8 cellular contexts compared by ENCODE assay signal in genomic region chr17:76241205-76241539, GRCh38. TPM values are rescaled to one million over a fixed set of nuclear protein-coding genes. Genes with fewer than 3 reads are reported as not detected.
A peak's percentile ranks its signal among the peaks of the same experiment; 100 is the strongest.
DNase-seq lines count a peak whose midpoint lies in the region; ATAC-seq and TF ChIP-seq lines count a peak whose summit lies in the region.

No MANE protein-coding gene starts in this region.

- no peak overlapping the region for H2AFZ ChIP-seq in neural cell (ENCODE audit: low read depth, low read length)
- H2AFZ ChIP-seq in Karpas-422 (ENCODE audit: low read length) = no peak overlapping the region

- no peak for TF ChIP-seq RAD21 in neural cell (conservative IDR thresholded peaks at IDR 0.05)

- CTCF ChIA-PET in BJ (lab: Yijun Ruan, JAX) = interaction anchor here (0.6 to 1.7 kb wide), 3 partner anchors 32 to 251 kb away, joined by 3 to 5 read pairs (median 4); no protein-coding TSS in a partner anchor

- H3K9me2 ChIP-seq in neural cell (ENCODE audit: insufficient read depth, low read length) (no peaks in the 10 kb centered on the region), Karpas-422 (replicated peaks; ENCODE audit: insufficient read depth, low read length) (no peaks in the 10 kb centered on the region)

- peak overlapping the region; percentile 48 for H3K4me3 ChIP-seq in BJ (ENCODE audit: low read depth, low read length)
- H3K4me3 ChIP-seq in NT2/D1 (ENCODE audit: insufficient read length, low read depth) = peak overlapping the region; percentile 47
- H3K4me3 ChIP-seq in epithelial cell of proximal tubule (ENCODE audit: low read depth, low read length) = peak overlapping the region; percentile 80
- H3K4me3 ChIP-seq in neural cell (ENCODE audit: low read length) = peak overlapping the region; percentile 85
- no peak overlapping the region for H3K4me3 ChIP-seq in Karpas-422 (ENCODE audit: low read length)

- H3K27me3 ChIP-seq in BJ (ENCODE audit: control insufficient read depth, insufficient read depth, low read length) = peaks cover 21% of the 10 kb centered on the region
- H3K27me3 ChIP-seq in NT2/D1 (ENCODE audit: insufficient read depth, insufficient read length) = peaks cover 44% of the 10 kb centered on the region
- no peaks in the 10 kb centered on the region for H3K27me3 ChIP-seq in neural cell (ENCODE audit: insufficient read depth, low read depth, low read length)
- no peaks in the 10 kb centered on the region for H3K27me3 ChIP-seq in Karpas-422 (ENCODE audit: low read length)

- H3F3A ChIP-seq in neural cell (ENCODE audit: insufficient read depth, low read length, poor library complexity, severe bottlenecking) = no peaks in the 10 kb centered on the region

- H3K4me2 ChIP-seq in neural cell (ENCODE audit: low read length) = peak overlapping the region; percentile 84
- H3K4me2 ChIP-seq in Karpas-422 (ENCODE audit: low read depth, low read length, poor library complexity, severe bottlenecking) = no peak overlapping the region

- no peaks in the 10 kb centered on the region for H3K9me3 ChIP-seq in NT2/D1 (ENCODE audit: insufficient read depth, low read length)
- no peaks in the 10 kb centered on the region for H3K9me3 ChIP-seq in neural cell (ENCODE audit: low read length)
- no peaks in the 10 kb centered on the region for H3K9me3 ChIP-seq in Karpas-422 (ENCODE audit: low read length)

- H3K79me2 ChIP-seq in neural cell (replicated peaks; ENCODE audit: insufficient read depth, low read length) = peaks cover 20% of the 10 kb centered on the region
- no peaks in the 10 kb centered on the region for H3K79me2 ChIP-seq in Karpas-422 (ENCODE audit: low read length)

- TF ChIP-seq CTCF in BJ (IDR thresholded peaks at IDR 0.05; ENCODE audit: insufficient read depth, low read depth, low read length) (no peak), epithelial cell of proximal tubule (conservative IDR thresholded peaks at IDR 0.05; ENCODE audit: low read depth, low read length) (no peak), neural cell (IDR thresholded peaks at IDR 0.05; ENCODE audit: poor library complexity, severe bottlenecking) (no peak)

- POLR2A ChIA-PET in BJ (lab: Charles Lee) = interaction anchor here (0.6 kb wide), 1 partner anchor 183 kb away, joined by 4 read pairs; no protein-coding TSS in a partner anchor

- ATAC-seq in GM18520 (IDR thresholded peaks at IDR 0.05; ENCODE audit: unreplicated experiment) = no peak

- DNase-seq in BJ (ENCODE audit: low read depth) (no peak), NT2/D1 (ENCODE audit: low read depth, low spot score) (no peak), epithelial cell of proximal tubule (ENCODE audit: low read depth) (no peak), Karpas-422 (no peak), SK-N-DZ (ENCODE audit: low spot score) (no peak), DMS 273 (lab: John Stamatoyannopoulos, UW; ENCODE audit: unreplicated experiment) (no peak)

- H4K20me1 ChIP-seq in neural cell (ENCODE audit: insufficient read depth) (no peaks in the 10 kb centered on the region), Karpas-422 (ENCODE audit: insufficient read depth, low read depth, low read length) (no peaks in the 10 kb centered on the region)

- TF ChIP-seq EP300 in neural cell (conservative IDR thresholded peaks at IDR 0.05; ENCODE audit: poor library complexity, severe bottlenecking) = no peak

- H3K9ac ChIP-seq in NT2/D1 (ENCODE audit: insufficient read length, low read depth) (peak overlapping the region; percentile 84), neural cell (ENCODE audit: low read length) (peak overlapping the region; percentile 63), Karpas-422 (ENCODE audit: low read length) (no peak overlapping the region)

- peaks cover 6% of the 10 kb centered on the region for H3K4me1 ChIP-seq in NT2/D1 (ENCODE audit: insufficient read depth, insufficient read length)
- no peaks in the 10 kb centered on the region for H3K4me1 ChIP-seq in Karpas-422 (ENCODE audit: low read length)

- H3K36me3 ChIP-seq in BJ (ENCODE audit: control insufficient read depth, insufficient read depth, low read length) (no peaks in the 10 kb centered on the region), NT2/D1 (ENCODE audit: insufficient read depth, insufficient read length, low read length) (no peaks in the 10 kb centered on the region), neural cell (ENCODE audit: insufficient read depth, low read length) (no peaks in the 10 kb centered on the region), Karpas-422 (ENCODE audit: insufficient read depth, low read length) (no peaks in the 10 kb centered on the region)

- H3K27ac ChIP-seq in neural cell (ENCODE audit: low read length) = no peak overlapping the region
- H3K27ac ChIP-seq in Karpas-422 (ENCODE audit: low read length) = no peak overlapping the region

TF ChIP-seq in neural cell, 6 proteins besides CTCF, POLR2A, EP300 and RAD21:
- TF ChIP-seq TAF1 (IDR thresholded peaks at IDR 0.05; ENCODE audit: low read depth) (no peak), MXI1 (conservative IDR thresholded peaks at IDR 0.05; ENCODE audit: poor library complexity, severe bottlenecking) (no peak), REST (IDR thresholded peaks at IDR 0.05; ENCODE audit: borderline replicate concordance) (no peak), EZH2 (IDR thresholded peaks at IDR 0.05; ENCODE audit: borderline replicate concordance, insufficient read depth, low read length, poor library complexity, severe bottlenecking) (no peak), POLR2AphosphoS5 (IDR thresholded peaks at IDR 0.05) (no peak), SMC3 (conservative IDR thresholded peaks at IDR 0.05; ENCODE audit: poor library complexity) (no peak)

RNA-seq across cellular contexts. Expression of gene RNF157, which starts 0.9 kb away (rescaled TPM):
- 0.13 and 0.50 TPM in 2 replicates for polyA plus RNA-seq in BJ (2011; rRNA removed)
- 0.09 and 0.51 TPM in 2 replicates for polyA minus RNA-seq in BJ (2011; rRNA and poly(A)+ RNA removed)
- total RNA-seq in epithelial cell of proximal tubule = 5.0 and 10.0 TPM in 2 replicates
- polyA plus RNA-seq in neural cell = 15.9 and 19.9 TPM in 2 replicates
- polyA minus RNA-seq in neural cell = 37.0 and 45.1 TPM in 2 replicates
- total RNA-seq in Karpas-422 (2014; rRNA removed; shearing (Covaris generic); ENCODE audit: low replicate concordance) = not detected in 2 replicates
- polyA plus RNA-seq in SK-N-DZ (2014; cell fraction: cytosol; rRNA removed) = 42.3 and 54.7 TPM in 2 replicates
- polyA plus RNA-seq in SK-N-DZ (2014; cell fraction: nucleus; rRNA removed) = 26.2 and 30.9 TPM in 2 replicates

RNA-seq across cellular contexts. Expression of gene UBALD2, which starts 24.0 kb away (rescaled TPM):
- polyA plus RNA-seq in BJ (2011; rRNA removed) (35.0 and 50.7 TPM in 2 replicates), neural cell (7.5 and 9.2 TPM in 2 replicates)
- polyA minus RNA-seq in BJ (2011; rRNA and poly(A)+ RNA removed) = 11.0 and 11.6 TPM in 2 replicates
- 24.5 and 26.3 TPM in 2 replicates for total RNA-seq in epithelial cell of proximal tubule
- polyA minus RNA-seq in neural cell = 4.4 and 4.6 TPM in 2 replicates
- 22.5 and 46.3 TPM in 2 replicates for total RNA-seq in Karpas-422 (2014; rRNA removed; shearing (Covaris generic); ENCODE audit: low replicate concordance)
- polyA plus RNA-seq in SK-N-DZ (2014; cell fraction: cytosol; rRNA removed) = 14.4 and 39.1 TPM in 2 replicates
- 14.5 and 26.2 TPM in 2 replicates for polyA plus RNA-seq in SK-N-DZ (2014; cell fraction: nucleus; rRNA removed)
